Comparison of ENCODE assay signal across 1 cellular context in genomic region chr10:133287832-133288500, GRCh38.
TF ChIP-seq lines count a peak whose summit lies in the region.

No MANE protein-coding gene starts in this region.

TF ChIP-seq in GM12878, 131 proteins besides CTCF, POLR2A, EP300 and RAD21:
- no peak for TF ChIP-seq MEF2A (IDR thresholded peaks at IDR 0.05; ENCODE audit: insufficient read depth, low read depth, low read length)
- TF ChIP-seq EGR1 (IDR thresholded peaks at IDR 0.05; ENCODE audit: borderline replicate concordance in 1 of 2, low read depth in 2 of 2, low read length in 2 of 2) = no peak
- no peak for TF ChIP-seq FOXM1 (IDR thresholded peaks at IDR 0.05; ENCODE audit: low read depth, low read length)
